In genomic region chr12:57852195-57852594, GRCh38 we compare ENCODE assay signal across 1 cellular context.
TF ChIP-seq lines count a peak whose summit lies in the region.

No MANE protein-coding gene starts in this region.

TF ChIP-seq in H1, 55 proteins besides CTCF, POLR2A, EP300 and RAD21:
- TF ChIP-seq CBX5 (IDR thresholded peaks at IDR 0.05; ENCODE audit: low read depth, low read length) (no peak), ASH2L (IDR thresholded peaks at IDR 0.05; ENCODE audit: low read length) (no peak), SUZ12 (IDR thresholded peaks at IDR 0.05; ENCODE audit: low read length) (0 out of 2 replicates have a peak, but pooled peaks have one; percentile 30)
TF ChIP-seq in H1: peak in this region for 1.
